In genomic region chr12:57242329-57242690, GRCh38 we compare ENCODE assay signal across 8 cellular contexts. TPM values are rescaled to one million over a fixed set of nuclear protein-coding genes. Genes with fewer than 3 reads are reported as not detected.
DNase-seq lines count a peak whose midpoint lies in the region; ATAC-seq, FAIRE-seq and TF ChIP-seq lines count a peak whose summit lies in the region.

No MANE protein-coding gene starts in this region.

- H3K27me3 Mint-ChIP-seq in GM23338 (ENCODE audit: insufficient read depth, low read depth, poor library complexity): peaks cover 77% of the 10 kb centered on the region
- peaks cover 67% of the 10 kb centered on the region for H3K27me3 Mint-ChIP-seq in progenitor cell of endocrine pancreas

- H3K27ac ChIP-seq in GM23338 (ENCODE audit: low read depth): no peak overlapping the region
- no peak overlapping the region for H3K27ac ChIP-seq in H1 (ENCODE audit: low read depth, low read length)

- H3K79me2 ChIP-seq in GM23338 (replicated peaks; ENCODE audit: insufficient read depth) (no peaks in the 10 kb centered on the region), H1 (ENCODE audit: control insufficient read depth in 1 of 2, insufficient read depth in 2 of 2, low read length in 2 of 2) (no peaks in the 10 kb centered on the region)

- H4K5ac ChIP-seq in H1 (ENCODE audit: insufficient read length, low read depth, low read length): no peak overlapping the region

- no peak overlapping the region for H3K23ac ChIP-seq in H1 (ENCODE audit: insufficient read length)

- H3K36me3 Mint-ChIP-seq in GM23338 (ENCODE audit: low read depth) (no peaks in the 10 kb centered on the region; the same call in 2 of the 3 replicates), progenitor cell of endocrine pancreas (ENCODE audit: insufficient read depth) (no peaks in the 10 kb centered on the region)

- peaks cover 40% of the 10 kb centered on the region for H3K4me1 ChIP-seq in GM23338 (ENCODE audit: insufficient read depth)
- peaks cover 5 to 47% (median 32%) of the 10 kb centered on the region in 4 experiments for H3K4me1 ChIP-seq in H1 (replicated peaks in 1 of 4; ENCODE audit: control insufficient read depth in 3 of 4, insufficient read depth in 4 of 4, low read length in 3 of 4)

- H4K20me1 ChIP-seq in GM23338 (replicated peaks; ENCODE audit: insufficient read depth) (no peaks in the 10 kb centered on the region; the same call in 1 of the 2 replicates), H1 (replicated peaks in 1 of 2; ENCODE audit: control insufficient read depth in 1 of 2, insufficient read depth in 2 of 2, low read length in 2 of 2) (peaks cover 4 to 11% of the 10 kb centered on the region in 2 experiments)

- H3K27ac Mint-ChIP-seq in GM23338 (no peak overlapping the region), progenitor cell of endocrine pancreas (no peak overlapping the region)

- no peak for DNase-seq in GM23338 (ENCODE audit: low spot score)
- DNase-seq in NCI-H345 treated with DMSO at 0.1 percent for 48 hours (lab: John Stamatoyannopoulos, UW; ENCODE audit: unreplicated experiment): peak; percentile 63
- no peak for DNase-seq in H1 (ENCODE audit: low read depth in 1 of 2, low spot score in 2 of 2)
- no peak for DNase-seq in progenitor cell of endocrine pancreas (ENCODE audit: low spot score, unreplicated experiment)
- no peak for DNase-seq in NAMALWA (ENCODE audit: low spot score)
- no peak for DNase-seq in omental fat pad (ENCODE audit: low spot score)
- no peak for DNase-seq in COLO829 (ENCODE audit: low spot score)

- ATAC-seq in GM23338 (no peak), omental fat pad (ENCODE audit: low FRiP score) (no peak), GM18517 (IDR thresholded peaks at IDR 0.05; ENCODE audit: unreplicated experiment) (no peak)

- no peaks in the 10 kb centered on the region for H3K9me2 ChIP-seq in GM23338 (ENCODE audit: insufficient read depth)

- H3K4me3 Mint-ChIP-seq in GM23338 (peak overlapping the region; percentile 79), progenitor cell of endocrine pancreas (ENCODE audit: low read depth) (peak overlapping the region; percentile 52)

- no peak overlapping the region for H2BK120ac ChIP-seq in H1 (replicated peaks; ENCODE audit: low read depth, low read length)

- H3K23me2 ChIP-seq in H1 (ENCODE audit: low read depth, low read length): peaks cover 28% of the 10 kb centered on the region

- CTCF ChIA-PET in H1 (lab: Charles Lee; ENCODE audit: partially characterized antibody): interaction anchor here (0.5 to 27.9 kb wide), 25 partner anchors 9 to 521 kb away, joined by 3 to 726 read pairs (median 4); partner anchors contain the start of genes GLI1, INHBE, NXPH4 and SHMT2

- H2BK12ac ChIP-seq in H1 (ENCODE audit: low read depth, low read length): peak overlapping the region; percentile 27; the same call in 1 of the 2 replicates

- no peaks in the 10 kb centered on the region for H3K9me3 ChIP-seq in H1 (ENCODE audit: insufficient read depth in 2 of 2, low read depth in 1 of 2, low read length in 1 of 2)

- no peak overlapping the region for H2BK20ac ChIP-seq in H1 (ENCODE audit: low read length)

- TF ChIP-seq EP300 in H1 (IDR thresholded peaks at IDR 0.05; ENCODE audit: borderline replicate concordance in 1 of 2, low read depth in 2 of 2, low read length in 2 of 2): no peak

- 3% methylated on average over 8 of the region's 18 CpGs; no CpG with 5 or more reads in 1 of the 2 experiments for WGBS in H1 (ENCODE audit: extremely low coverage in 1 of 2, insufficient coverage in 1 of 2, insufficient read length in 1 of 2, insufficient replicate concordance in 2 of 2, low coverage in 1 of 2, low lambda C conversion rate in 2 of 2, missing lambda C conversion rate in 1 of 2), 2 experiments

- H3K27me3 ChIP-seq in GM23338 (ENCODE audit: insufficient read depth): peaks cover 69% of the 10 kb centered on the region
- H3K27me3 ChIP-seq in H1 (replicated peaks in 1 of 4; ENCODE audit: control insufficient read depth in 3 of 4, extremely low read depth in 1 of 4, insufficient read depth in 3 of 4, low read length in 3 of 4): peaks cover 46 to 65% (median 59%) of the 10 kb centered on the region in 4 experiments

- TF ChIP-seq CTCF in GM23338 (conservative IDR thresholded peaks at IDR 0.05; ENCODE audit: low read depth in 2 of 2) (no peak), H1 (IDR thresholded peaks at IDR 0.05; ENCODE audit: control extremely low read depth in 1 of 3, insufficient read depth in 1 of 3, low read depth in 1 of 3, low read length in 3 of 3) (no peak), progenitor cell of endocrine pancreas (IDR thresholded peaks at IDR 0.05; ENCODE audit: unreplicated experiment) (no peak), omental fat pad (IDR thresholded peaks at IDR 0.05) (no peak)

- no peak for TF ChIP-seq RAD21 in H1 (IDR thresholded peaks at IDR 0.05 in 1 of 2, conservative IDR thresholded peaks at IDR 0.05 in 1 of 2; ENCODE audit: low read depth in 2 of 2, low read length in 2 of 2)

- POLR2A ChIA-PET in H1 (lab: Charles Lee; ENCODE audit: partially characterized antibody): interaction anchor here (0.7 to 23.7 kb wide), 14 partner anchors 13 to 277 kb away, joined by 3 to 852 read pairs (median 5); partner anchors contain the start of genes LRP1, NXPH4 and SHMT2

- peak overlapping the region; percentile 71; the same call in 1 of the 2 replicates for H3K18ac ChIP-seq in H1 (ENCODE audit: extremely low read depth, low read length)

- H3K56ac ChIP-seq in H1 (replicated peaks; ENCODE audit: insufficient read length, low read depth, low read length): no peak overlapping the region

- no peak overlapping the region for H4K91ac ChIP-seq in H1 (replicated peaks; ENCODE audit: insufficient read length, low read length)

- no peak overlapping the region for H2AK5ac ChIP-seq in H1 (ENCODE audit: low read depth, low read length)

- H3K36me3 ChIP-seq in GM23338 (ENCODE audit: insufficient read depth) (no peaks in the 10 kb centered on the region), H1 (ENCODE audit: control insufficient read depth in 2 of 4, insufficient read depth in 4 of 4, low read length in 3 of 4) (no peaks in the 10 kb centered on the region)

- H2AFZ ChIP-seq in GM23338 (no peak overlapping the region), H1 (ENCODE audit: low read length) (no peak overlapping the region)

- peaks cover 58% of the 10 kb centered on the region for H3K4me1 Mint-ChIP-seq in GM23338
- peaks cover 22% of the 10 kb centered on the region for H3K4me1 Mint-ChIP-seq in progenitor cell of endocrine pancreas (ENCODE audit: low read depth)

- FAIRE-seq in H1 (lab: Jason Lieb, UNC): no peak

- no peak for TF ChIP-seq POLR2A in H1 (IDR thresholded peaks at IDR 0.05; ENCODE audit: control extremely low read depth in 1 of 2, low read depth in 2 of 2, low read length in 2 of 2)

- no peak overlapping the region for H2BK5ac ChIP-seq in H1 (ENCODE audit: low read depth, low read length)

- H3F3A ChIP-seq in GM23338 (replicated peaks; ENCODE audit: low read depth): peaks cover 8% of the 10 kb centered on the region

- no peak overlapping the region for H3K4ac ChIP-seq in H1 (replicated peaks; ENCODE audit: insufficient read length, low read depth, low read length)

- peak overlapping the region; percentile 99 for H3K4me2 ChIP-seq in GM23338
- H3K4me2 ChIP-seq in H1 (ENCODE audit: insufficient read depth in 1 of 2, low read depth in 2 of 2, low read length in 2 of 2): peak overlapping the region; percentile 89 to 91

- no peak overlapping the region for H3K9ac ChIP-seq in H1 (replicated peaks in 1 of 4; ENCODE audit: extremely low read depth in 1 of 4, low read depth in 3 of 4, low read length in 3 of 4)

- H3K14ac ChIP-seq in H1 (ENCODE audit: insufficient read length): no peak overlapping the region

- H3K9me3 Mint-ChIP-seq in GM23338: no peaks in the 10 kb centered on the region
- H3K9me3 Mint-ChIP-seq in progenitor cell of endocrine pancreas (ENCODE audit: low read depth): no peaks in the 10 kb centered on the region

- H3K4me3 ChIP-seq in GM23338: peak overlapping the region; percentile 85
- H3K4me3 ChIP-seq in H1 (ENCODE audit: extremely low read depth in 1 of 4, insufficient read depth in 2 of 4, low read depth in 3 of 4, low read length in 4 of 4): peak overlapping the region; percentile 35 to 67 (median 51); a peak in 4 of 8 replicates

- H2BK15ac ChIP-seq in H1 (ENCODE audit: low read length): no peak overlapping the region

- H4K8ac ChIP-seq in H1 (ENCODE audit: extremely low read depth, insufficient read depth, low read length): no peak overlapping the region

- no peaks in the 10 kb centered on the region for H3K79me1 ChIP-seq in H1 (ENCODE audit: low read depth, low read length)

RNA-seq across cellular contexts. Expression of gene STAC3, which starts 8.7 kb away (rescaled TPM):
- total RNA-seq in GM23338 (2014; rRNA removed; shearing (Covaris generic)): 1.2 and 3.0 TPM in 2 replicates
- polyA plus RNA-seq in GM23338 (2016; fragmentation: Nextera tagmentation; extraction: Ambion mirVana): 0.48 and 0.59 TPM in 2 replicates
- 1.3 and 1.9 TPM in 2 replicates for total RNA-seq in H1 (2021; fragmentation: NEBNext Ultra II Directional; extraction: Animal tissue kit (Norgen Biotek cat#: 25700))
- polyA plus RNA-seq in H1 (2011; rRNA removed): 0.70 and 0.77 TPM in 2 replicates
- 1.9 TPM for polyA plus RNA-seq in H1 (2011; cell fraction: cytosol; rRNA removed)
- 3.4 TPM for polyA plus RNA-seq in H1 (2011; cell fraction: nucleus; rRNA removed)
- polyA plus RNA-seq in H1 (2012, experiment 1 of 2): 1.6 to 2.9 TPM (median 2.3 TPM) in 4 replicates
- 0.72 TPM for polyA plus RNA-seq in H1 (2012, experiment 2 of 2)
- 0.79 TPM for polyA plus RNA-seq in H1 (2013, experiment 1 of 2)
- 0.81 TPM for polyA plus RNA-seq in H1 (2013, experiment 2 of 2)
- polyA minus RNA-seq in H1 (2011; rRNA and poly(A)+ RNA removed): 0.71 and 0.98 TPM in 2 replicates
- polyA minus RNA-seq in H1 (2011; cell fraction: cytosol; rRNA and poly(A)+ RNA removed): 2.1 TPM
- polyA minus RNA-seq in H1 (2011; cell fraction: nucleus; rRNA and poly(A)+ RNA removed): 2.4 TPM
- total RNA-seq in progenitor cell of endocrine pancreas: 6.0 and 6.1 TPM in 2 replicates
- 1 to 10 TPM; 2.0 to 3.7 (median 2.6) TPM for total RNA-seq in omental fat pad

RNA-seq across cellular contexts. Expression of gene SHMT2, which starts 12.8 kb away (rescaled TPM):
- total RNA-seq in GM23338 (2014; rRNA removed; shearing (Covaris generic)): 363 and 387 TPM in 2 replicates
- 125 and 131 TPM in 2 replicates for polyA plus RNA-seq in GM23338 (2016; fragmentation: Nextera tagmentation; extraction: Ambion mirVana)
- total RNA-seq in H1 (2021; fragmentation: NEBNext Ultra II Directional; extraction: Animal tissue kit (Norgen Biotek cat#: 25700)): 274 and 283 TPM in 2 replicates
- 520 and 847 TPM in 2 replicates for polyA plus RNA-seq in H1 (2011; rRNA removed)
- polyA plus RNA-seq in H1 (2011; cell fraction: cytosol; rRNA removed): 535 TPM
- polyA plus RNA-seq in H1 (2011; cell fraction: nucleus; rRNA removed): 681 TPM
- polyA plus RNA-seq in H1 (2012, experiment 1 of 2): 231 to 352 TPM (median 336 TPM) in 4 replicates
- 385 TPM for polyA plus RNA-seq in H1 (2012, experiment 2 of 2)
- polyA plus RNA-seq in H1 (2013, experiment 1 of 2): 209 TPM
- polyA plus RNA-seq in H1 (2013, experiment 2 of 2): 189 TPM
- 316 and 343 TPM in 2 replicates for polyA minus RNA-seq in H1 (2011; rRNA and poly(A)+ RNA removed)
- 236 TPM for polyA minus RNA-seq in H1 (2011; cell fraction: cytosol; rRNA and poly(A)+ RNA removed)
- 206 TPM for polyA minus RNA-seq in H1 (2011; cell fraction: nucleus; rRNA and poly(A)+ RNA removed)
- 162 and 165 TPM in 2 replicates for total RNA-seq in progenitor cell of endocrine pancreas
- total RNA-seq in omental fat pad: 10 to 100 TPM; 45.2 to 66.4 (median 55.0) TPM

RNA-seq across cellular contexts. Expression of gene NXPH4, which starts 25.7 kb away (rescaled TPM):
- 1.5 and 4.5 TPM in 2 replicates for total RNA-seq in GM23338 (2014; rRNA removed; shearing (Covaris generic))
- polyA plus RNA-seq in GM23338 (2016; fragmentation: Nextera tagmentation; extraction: Ambion mirVana) (0.89 and 1.1 TPM in 2 replicates), H1 (2011; rRNA removed) (0.92 and 1.4 TPM in 2 replicates)
- 1.7 and 1.8 TPM in 2 replicates for total RNA-seq in H1 (2021; fragmentation: NEBNext Ultra II Directional; extraction: Animal tissue kit (Norgen Biotek cat#: 25700))
- polyA plus RNA-seq in H1 (2011; cell fraction: cytosol; rRNA removed): 0.48 TPM
- polyA plus RNA-seq in H1 (2011; cell fraction: nucleus; rRNA removed): 1.7 TPM
- polyA plus RNA-seq in H1 (2012, experiment 1 of 2): 1.7 to 3.4 TPM (median 2.3 TPM) in 4 replicates
- polyA plus RNA-seq in H1 (2012, experiment 2 of 2): 1.5 TPM
- polyA plus RNA-seq in H1 (2013, experiment 1 of 2): 3.2 TPM
- polyA plus RNA-seq in H1 (2013, experiment 2 of 2): 3.0 TPM
- 0.59 and 0.63 TPM in 2 replicates for polyA minus RNA-seq in H1 (2011; rRNA and poly(A)+ RNA removed)
- polyA minus RNA-seq in H1 (2011; cell fraction: cytosol; rRNA and poly(A)+ RNA removed): 1.3 TPM
- polyA minus RNA-seq in H1 (2011; cell fraction: nucleus; rRNA and poly(A)+ RNA removed): 1.00 TPM
- total RNA-seq in progenitor cell of endocrine pancreas (1.7 and 2.0 TPM in 2 replicates), omental fat pad (1 to 10 TPM in 2 of 4 donors, under 1 TPM in 1, not detected in 1; 0.56 to 2.4 (median 1.4) TPM)
